8 cellular contexts compared by ENCODE assay signal in the genomic region with DNA sequence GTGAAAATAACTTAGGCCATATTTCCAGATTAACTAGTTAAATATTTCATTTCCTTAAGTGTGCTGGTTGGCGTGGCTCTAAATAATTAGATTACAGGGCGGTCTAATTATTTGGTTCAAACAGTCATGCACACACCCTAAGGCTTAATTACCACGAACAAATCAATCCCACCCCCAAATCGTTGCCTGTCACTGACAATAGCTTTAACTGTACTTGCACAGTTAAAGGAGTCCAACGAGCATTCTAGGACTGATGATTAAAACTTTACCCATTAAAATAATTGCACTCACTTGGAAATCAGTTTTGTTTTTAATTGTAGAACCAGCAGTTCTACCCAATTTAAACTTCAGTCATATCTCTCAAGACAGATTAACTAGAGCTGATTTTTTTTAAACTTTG. TPM values are rescaled to one million over a fixed set of nuclear protein-coding genes. Genes with fewer than 3 reads are reported as not detected.
DNase-seq lines count a peak whose midpoint lies in the region; ATAC-seq and TF ChIP-seq lines count a peak whose summit lies in the region.

No MANE protein-coding gene starts in this region.

- H2AFZ ChIP-seq in SK-N-SH (ENCODE audit: low read depth): peak overlapping the region; percentile 99
- peak overlapping the region; percentile 83 for H2AFZ ChIP-seq in SU-DHL-6 (ENCODE audit: low read depth, low read length, severe bottlenecking)

- POLR2A ChIA-PET in SK-N-SH (lab: Yijun Ruan, JAX): interaction anchor here (1.5 kb wide), 1 partner anchor 380 kb away, joined by 4 read pairs; a partner anchor contains a TSS

- peaks cover 0 to 2% of the 10 kb centered on the region in 2 donors for H3K36me3 Mint-ChIP-seq in stimulated activated naive B cell treated with anti-CD40 and anti-IgM and Interleukin-4, amounts not matched to agents 10 μg/mL and 1 μg/mL and 100 μg/mL, for 72 hours

- H3K9me2 ChIP-seq in SK-N-SH: no peaks in the 10 kb centered on the region
- H3K9me2 ChIP-seq in SU-DHL-6 (replicated peaks; ENCODE audit: insufficient read depth, low read length): no peaks in the 10 kb centered on the region

- H3K4me1 Mint-ChIP-seq in stimulated activated naive B cell treated with anti-CD40 and anti-IgM and Interleukin-4, amounts not matched to agents 10 μg/mL and 1 μg/mL and 100 μg/mL, for 72 hours: peaks cover 10 to 20% of the 10 kb centered on the region in 2 donors

- peaks cover 5% of the 10 kb centered on the region for H3F3A ChIP-seq in SK-N-SH (replicated peaks; ENCODE audit: insufficient read depth)
- H3F3A ChIP-seq in SU-DHL-6 (ENCODE audit: insufficient read depth): peaks cover 25% of the 10 kb centered on the region

- CTCF ChIA-PET in SK-N-SH (lab: Yijun Ruan, JAX): interaction anchor here (0.8 to 3.1 kb wide), 7 partner anchors 12 to 309 kb away, joined by 3 to 36 read pairs (median 5); no protein-coding TSS in a partner anchor

- no peaks in the 10 kb centered on the region for H3K36me3 ChIP-seq in SK-N-SH (replicated peaks in 1 of 2; ENCODE audit: control insufficient read depth in 1 of 2, insufficient read depth in 2 of 2, low read length in 1 of 2)
- no peaks in the 10 kb centered on the region for H3K36me3 ChIP-seq in SU-DHL-6 (ENCODE audit: low read length)

- peaks cover 4 to 19% of the 10 kb centered on the region in 2 experiments; a peak in 3 of 4 replicates for H3K4me1 ChIP-seq in SK-N-SH (ENCODE audit: control insufficient read depth in 1 of 2, insufficient read depth in 2 of 2, low read depth in 1 of 2, low read length in 1 of 2)

- H3K27me3 ChIP-seq in SK-N-SH (ENCODE audit: insufficient read depth) (no peaks in the 10 kb centered on the region), SU-DHL-6 (ENCODE audit: low read length) (no peaks in the 10 kb centered on the region)

- H3K9ac ChIP-seq in SK-N-SH: peak overlapping the region; percentile 76
- H3K9ac ChIP-seq in SU-DHL-6 (ENCODE audit: low read length): peak overlapping the region; percentile 96

- H3K79me2 ChIP-seq in SK-N-SH (ENCODE audit: insufficient read depth): peaks cover 26% of the 10 kb centered on the region
- no peaks in the 10 kb centered on the region for H3K79me2 ChIP-seq in SU-DHL-6 (ENCODE audit: insufficient read depth, low read length)

- peak overlapping the region; percentile 99 for H3K27ac Mint-ChIP-seq in stimulated activated naive B cell treated with anti-CD40 and anti-IgM and Interleukin-4, amounts not matched to agents 10 μg/mL and 1 μg/mL and 100 μg/mL, for 72 hours

- H4K20me1 ChIP-seq in SK-N-SH (ENCODE audit: insufficient read depth) (no peaks in the 10 kb centered on the region), SU-DHL-6 (ENCODE audit: low read depth, low read length) (no peaks in the 10 kb centered on the region)

- peak overlapping the region; percentile 88 to 92 for H3K4me3 Mint-ChIP-seq in stimulated activated naive B cell treated with anti-CD40 and anti-IgM and Interleukin-4, amounts not matched to agents 10 μg/mL and 1 μg/mL and 100 μg/mL, for 72 hours

- H3K4me2 ChIP-seq in SK-N-SH: peak overlapping the region; percentile 96
- H3K4me2 ChIP-seq in SU-DHL-6 (ENCODE audit: low read depth, low read length, poor library complexity, severe bottlenecking): peak overlapping the region; percentile 97

- peak overlapping the region; percentile 73 to 100; a peak in 2 of 4 replicates for H3K4me3 ChIP-seq in SK-N-SH (ENCODE audit: low read depth in 2 of 2, low read length in 1 of 2)
- peak overlapping the region; percentile 93 for H3K4me3 ChIP-seq in SU-DHL-6 (ENCODE audit: insufficient read depth, low read length, poor library complexity, severe bottlenecking)
- peak overlapping the region; percentile 97 to 98 for H3K4me3 ChIP-seq in foreskin fibroblast (ENCODE audit: low read depth in 1 of 2, low read length in 2 of 2)

- no peak for TF ChIP-seq RAD21 in SK-N-SH (IDR thresholded peaks at IDR 0.05; ENCODE audit: low read length)

- H3K9me3 ChIP-seq in SK-N-SH (no peaks in the 10 kb centered on the region), SU-DHL-6 (ENCODE audit: insufficient read depth, low read length) (no peaks in the 10 kb centered on the region)

- TF ChIP-seq CTCF in SK-N-SH (IDR thresholded peaks at IDR 0.05) (no peak), SU-DHL-6 (IDR thresholded peaks at IDR 0.05; ENCODE audit: insufficient read depth, low read length, poor library complexity, severe bottlenecking) (no peak), foreskin fibroblast (IDR thresholded peaks at IDR 0.05; ENCODE audit: low read depth, low read length) (no peak)

- TF ChIP-seq EP300 in SK-N-SH (IDR thresholded peaks at IDR 0.05; ENCODE audit: borderline replicate concordance in 1 of 2, low read depth in 1 of 2, low read length in 1 of 2): no peak

- peaks cover 0 to 5% of the 10 kb centered on the region in 2 donors for H3K9me3 Mint-ChIP-seq in stimulated activated naive B cell treated with anti-CD40 and anti-IgM and Interleukin-4, amounts not matched to agents 10 μg/mL and 1 μg/mL and 100 μg/mL, for 72 hours

- DNase-seq in SK-N-SH (no peak), foreskin fibroblast (no peak), NOMO-1 treated with DMSO at 0.1 percent for 48 hours (lab: John Stamatoyannopoulos, UW; ENCODE audit: unreplicated experiment) (no peak), NK-92 (lab: John Stamatoyannopoulos, UW; ENCODE audit: unreplicated experiment) (no peak)
- no peak for DNase-seq in stimulated activated naive B cell treated with anti-CD40 and anti-IgM and Interleukin-4, amounts not matched to agents 10 μg/mL and 1 μg/mL and 100 μg/mL, for 72 hours

- 33% methylated on average over 5 of the region's 5 CpGs for WGBS in SK-N-SH (ENCODE audit: low lambda C conversion rate)

- H3K27ac ChIP-seq in SK-N-SH (ENCODE audit: low read depth in 2 of 2, low read length in 1 of 2): peak overlapping the region in 1 of 2 experiments; percentile 84; a peak in 1 of 4 replicates
- peak overlapping the region; percentile 99 for H3K27ac ChIP-seq in SU-DHL-6 (ENCODE audit: low read depth, low read length)

- no peak for ATAC-seq in SK-N-SH treated with all-trans-retinoic acid at 6 μM for 48 hours
- no peak for ATAC-seq in stimulated activated naive B cell treated with anti-CD40 and anti-IgM and Interleukin-4, amounts not matched to agents 10 μg/mL and 1 μg/mL and 100 μg/mL, for 72 hours (replicated peaks)
- no peak for ATAC-seq in HG03457 (IDR thresholded peaks at IDR 0.05; ENCODE audit: unreplicated experiment)

- H3K27me3 Mint-ChIP-seq in stimulated activated naive B cell treated with anti-CD40 and anti-IgM and Interleukin-4, amounts not matched to agents 10 μg/mL and 1 μg/mL and 100 μg/mL, for 72 hours: no peaks in the 10 kb centered on the region

TF ChIP-seq in SK-N-SH, 30 proteins besides CTCF, POLR2A, EP300 and RAD21 (continues in another document):
- TF ChIP-seq ELF1 (IDR thresholded peaks at IDR 0.05) (no peak), POLR2AphosphoS5 (IDR thresholded peaks at IDR 0.05; ENCODE audit: low read depth, low read length) (no peak), SIN3A (IDR thresholded peaks at IDR 0.05; ENCODE audit: borderline replicate concordance, low read depth, low read length) (no peak), FOXJ3 (CRISPR knock-in tag; IDR thresholded peaks at IDR 0.05) (no peak), FOSL2 (IDR thresholded peaks at IDR 0.05; ENCODE audit: borderline replicate concordance, low read depth) (no peak), GATA2 (CRISPR knock-in tag; IDR thresholded peaks at IDR 0.05) (no peak), JUND (IDR thresholded peaks at IDR 0.05) (no peak), CHD2 (IDR thresholded peaks at IDR 0.05; ENCODE audit: low read length, partially characterized antibody) (no peak), GABPA (IDR thresholded peaks at IDR 0.05; ENCODE audit: low read depth) (no peak), RCOR1 (IDR thresholded peaks at IDR 0.05; ENCODE audit: low read length) (no peak)
- TF ChIP-seq, protein P1, sequence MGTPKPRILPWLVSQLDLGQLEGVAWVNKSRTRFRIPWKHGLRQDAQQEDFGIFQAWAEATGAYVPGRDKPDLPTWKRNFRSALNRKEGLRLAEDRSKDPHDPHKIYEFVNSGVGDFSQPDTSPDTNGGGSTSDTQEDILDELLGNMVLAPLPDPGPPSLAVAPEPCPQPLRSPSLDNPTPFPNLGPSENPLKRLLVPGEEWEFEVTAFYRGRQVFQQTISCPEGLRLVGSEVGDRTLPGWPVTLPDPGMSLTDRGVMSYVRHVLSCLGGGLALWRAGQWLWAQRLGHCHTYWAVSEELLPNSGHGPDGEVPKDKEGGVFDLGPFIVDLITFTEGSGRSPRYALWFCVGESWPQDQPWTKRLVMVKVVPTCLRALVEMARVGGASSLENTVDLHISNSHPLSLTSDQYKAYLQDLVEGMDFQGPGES (IDR thresholded peaks at IDR 0.05; ENCODE audit: low read depth, low read length): no peak

TF ChIP-seq in SK-N-SH treated with all-trans-retinoic acid at 6 μM for 48 hours, 23 proteins besides CTCF, POLR2A, EP300 and RAD21 (continues in another document):
- TF ChIP-seq ESRRG (CRISPR knock-in tag; IDR thresholded peaks at IDR 0.05) (no peak), ZNF8 (CRISPR knock-in tag; IDR thresholded peaks at IDR 0.05) (no peak)
- TF ChIP-seq, protein P2, sequence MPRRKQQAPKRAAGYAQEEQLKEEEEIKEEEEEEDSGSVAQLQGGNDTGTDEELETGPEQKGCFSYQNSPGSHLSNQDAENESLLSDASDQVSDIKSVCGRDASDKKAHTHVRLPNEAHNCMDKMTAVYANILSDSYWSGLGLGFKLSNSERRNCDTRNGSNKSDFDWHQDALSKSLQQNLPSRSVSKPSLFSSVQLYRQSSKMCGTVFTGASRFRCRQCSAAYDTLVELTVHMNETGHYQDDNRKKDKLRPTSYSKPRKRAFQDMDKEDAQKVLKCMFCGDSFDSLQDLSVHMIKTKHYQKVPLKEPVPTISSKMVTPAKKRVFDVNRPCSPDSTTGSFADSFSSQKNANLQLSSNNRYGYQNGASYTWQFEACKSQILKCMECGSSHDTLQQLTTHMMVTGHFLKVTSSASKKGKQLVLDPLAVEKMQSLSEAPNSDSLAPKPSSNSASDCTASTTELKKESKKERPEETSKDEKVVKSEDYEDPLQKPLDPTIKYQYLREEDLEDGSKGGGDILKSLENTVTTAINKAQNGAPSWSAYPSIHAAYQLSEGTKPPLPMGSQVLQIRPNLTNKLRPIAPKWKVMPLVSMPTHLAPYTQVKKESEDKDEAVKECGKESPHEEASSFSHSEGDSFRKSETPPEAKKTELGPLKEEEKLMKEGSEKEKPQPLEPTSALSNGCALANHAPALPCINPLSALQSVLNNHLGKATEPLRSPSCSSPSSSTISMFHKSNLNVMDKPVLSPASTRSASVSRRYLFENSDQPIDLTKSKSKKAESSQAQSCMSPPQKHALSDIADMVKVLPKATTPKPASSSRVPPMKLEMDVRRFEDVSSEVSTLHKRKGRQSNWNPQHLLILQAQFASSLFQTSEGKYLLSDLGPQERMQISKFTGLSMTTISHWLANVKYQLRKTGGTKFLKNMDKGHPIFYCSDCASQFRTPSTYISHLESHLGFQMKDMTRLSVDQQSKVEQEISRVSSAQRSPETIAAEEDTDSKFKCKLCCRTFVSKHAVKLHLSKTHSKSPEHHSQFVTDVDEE (CRISPR knock-in tag; IDR thresholded peaks at IDR 0.05): no peak

RNA-seq across cellular contexts. Expression of a gene that starts 1.5 kb away (rescaled TPM):
- 1.2 and 1.5 TPM in 2 replicates for polyA plus RNA-seq in SK-N-SH (2012; rRNA removed)
- 0.82 and 0.96 TPM in 2 replicates for polyA plus RNA-seq in SK-N-SH (2012; cell fraction: cytosol; rRNA removed)
- 4.1 and 7.3 TPM in 2 replicates for polyA plus RNA-seq in SK-N-SH (2012; cell fraction: nucleus; rRNA removed)
